In the genomic region with DNA sequence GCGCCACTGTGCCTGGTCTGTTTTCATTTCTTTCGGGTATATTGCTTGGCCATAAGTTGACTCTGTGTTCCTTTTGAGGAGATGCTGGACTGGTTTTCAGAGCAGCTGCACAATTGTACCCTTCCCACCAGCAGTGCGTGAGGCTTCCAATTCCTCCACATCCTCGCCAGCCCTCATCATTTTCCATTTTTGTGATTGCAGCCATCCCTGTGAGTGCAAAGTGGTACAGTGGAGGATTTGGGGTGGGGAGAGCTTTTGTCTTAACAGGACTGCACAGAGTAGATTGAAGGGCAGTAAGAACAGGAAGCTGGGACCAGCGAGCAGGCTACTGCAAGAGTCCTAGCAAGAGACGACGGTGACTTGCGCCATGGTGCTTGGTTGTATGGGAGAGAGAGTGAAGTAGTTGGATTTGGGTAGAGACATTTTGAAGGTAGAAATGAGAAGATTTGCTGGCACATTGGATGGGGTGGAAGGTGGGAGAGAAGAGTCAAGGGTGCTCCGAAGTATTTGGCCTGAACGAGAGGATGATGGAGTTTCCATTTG, we compare ENCODE assay signal across 25 cellular contexts. TPM values are rescaled to one million over a fixed set of nuclear protein-coding genes. Genes with fewer than 3 reads are reported as not detected.
DNase-seq lines count a peak whose midpoint lies in the region; ATAC-seq and TF ChIP-seq lines count a peak whose summit lies in the region.
"Had no signal": no experiment of that assay in that cellular context is flagged by ENCODE, and none has a peak within 500 bp of the region (broad histone marks: within the 10 kb centered on the region; RNA-seq: fewer than 3 reads in every experiment).

No MANE protein-coding gene starts in this region.

- intact Hi-C loops in CD4-positive, alpha-beta T cell (cut with DNase I, micrococcal nuclease) = no loop called here
- intact Hi-C loops in activated CD8-positive, alpha-beta T cell treated with anti-CD3 and anti-CD28 coated beads for 36 hours (cut with micrococcal nuclease) = no loop called here

- H3K9me3 ChIP-seq in CD4-positive, alpha-beta T cell (ENCODE audit: control insufficient read depth, low read length) = no peaks in the 10 kb centered on the region
- H3K9me3 ChIP-seq: breast epithelium, esophagus muscularis mucosa, left lung, SJSA1, thoracic aorta had no signal

- H3K4me3 ChIP-seq in GM12865 (ENCODE audit: low read depth, low read length) = no peak overlapping the region
- H3K4me3 ChIP-seq: breast epithelium, esophagus muscularis mucosa, left lung, SJSA1, thoracic aorta had no signal

- POLR2A ChIA-PET in CD4-positive, alpha-beta T cell (lab: Charles Lee) = interaction anchor here (1.4 kb wide), 1 partner anchor 19 kb away, joined by 4 read pairs; a partner anchor contains a TSS
- POLR2A ChIA-PET in activated CD8-positive, alpha-beta T cell treated with anti-CD3 and anti-CD28 coated beads for 36 hours (lab: Charles Lee) = no interaction called here

- CTCF ChIA-PET in CD4-positive, alpha-beta T cell (lab: Charles Lee) = interaction anchor here (0.7 kb wide), 1 partner anchor 12 kb away, joined by 3 read pairs; no protein-coding TSS in a partner anchor
- CTCF ChIA-PET in activated CD8-positive, alpha-beta T cell treated with anti-CD3 and anti-CD28 coated beads for 36 hours (lab: Charles Lee) = interaction anchor here (1.1 to 10.1 kb wide), 2 partner anchors 22 to 145 kb away, joined by 4 to 112 read pairs; a partner anchor contains a TSS

- no peak overlapping the region for H3K27ac ChIP-seq in CD4-positive, alpha-beta T cell (ENCODE audit: low read depth, low read length)
- H3K27ac ChIP-seq: breast epithelium, esophagus muscularis mucosa, left lung, SJSA1, thoracic aorta had no signal

- peak overlapping the region; percentile 87 for H3K27ac Mint-ChIP-seq in CD4-positive, alpha-beta T cell
- H3K27ac Mint-ChIP-seq in activated CD8-positive, alpha-beta T cell treated with anti-CD3 and anti-CD28 coated beads for 36 hours = peak overlapping the region; percentile 5
- H3K27ac Mint-ChIP-seq in nephron progenitor cell = peak overlapping the region; percentile 3
- no peak overlapping the region for H3K27ac Mint-ChIP-seq in HFFc6
- H3K27ac Mint-ChIP-seq: activated CD4-positive, alpha-beta T cell treated with anti-CD3 and anti-CD28 coated beads, Interleukin-2, amount 10 ng/mL, durations not matched to agents 24 days and 14 days; nephron; T-helper 17 cell had no signal

- no peak for DNase-seq in CD4-positive, alpha-beta T cell
- peak; percentile 60 for DNase-seq in GM12865 (ENCODE audit: low read depth)
- DNase-seq in activated CD8-positive, alpha-beta T cell treated with anti-CD3 and anti-CD28 coated beads for 36 hours = no peak
- no peak for DNase-seq in nephron progenitor cell
- DNase-seq in HFFc6 = no peak
- DNase-seq: activated CD4-positive, alpha-beta T cell treated with anti-CD3 and anti-CD28 coated beads, Interleukin-2, amount 10 ng/mL, durations not matched to agents 24 days and 14 days; activated effector memory CD4-positive, alpha-beta T cell treated with Interleukin-2 at 50 U/mL for 16 hours; DMS153; H7; hypothalamus; left lung; midbrain; NCI-H1048; NCI-H187 treated with DMSO at 0.1 percent for 48 hours; right cardiac atrium; stimulated activated CD4-positive, alpha-beta T cell treated with anti-CD3 and anti-CD28 coated beads, Interleukin-4, amount 100 ng/mL, for 1 hour; stimulated activated naive CD4-positive, alpha-beta T cell; T-helper 17 cell had no signal

- no peak for ATAC-seq in CD4-positive, alpha-beta T cell (ENCODE audit: poor library complexity)
- no peak for ATAC-seq in activated CD8-positive, alpha-beta T cell treated with anti-CD3 and anti-CD28 coated beads for 36 hours
- ATAC-seq in GM18858 (IDR thresholded peaks at IDR 0.05; ENCODE audit: unreplicated experiment) (no peak), GM21360 (IDR thresholded peaks at IDR 0.05; ENCODE audit: unreplicated experiment) (no peak)
- ATAC-seq: left lung, right cardiac atrium, T-helper 17 cell had no signal

- no peaks in the 10 kb centered on the region for H3K9me3 Mint-ChIP-seq in CD4-positive, alpha-beta T cell
- no peaks in the 10 kb centered on the region for H3K9me3 Mint-ChIP-seq in activated CD8-positive, alpha-beta T cell treated with anti-CD3 and anti-CD28 coated beads for 36 hours
- H3K9me3 Mint-ChIP-seq in nephron progenitor cell (peaks cover 12% of the 10 kb centered on the region), HFFc6 (peaks cover 6% of the 10 kb centered on the region; the same call in 1 of the 2 replicates)
- H3K9me3 Mint-ChIP-seq: activated CD4-positive, alpha-beta T cell treated with anti-CD3 and anti-CD28 coated beads, Interleukin-2, amount 10 ng/mL, durations not matched to agents 24 days and 14 days had no signal

- no peaks in the 10 kb centered on the region for H3K27me3 Mint-ChIP-seq in CD4-positive, alpha-beta T cell
- no peaks in the 10 kb centered on the region for H3K27me3 Mint-ChIP-seq in activated CD8-positive, alpha-beta T cell treated with anti-CD3 and anti-CD28 coated beads for 36 hours
- H3K27me3 Mint-ChIP-seq in nephron progenitor cell (ENCODE audit: low read depth, poor library complexity) (peaks cover 16% of the 10 kb centered on the region), HFFc6 (ENCODE audit: insufficient read depth) (no peaks in the 10 kb centered on the region; the same call in 1 of the 2 replicates)
- H3K27me3 Mint-ChIP-seq: activated CD4-positive, alpha-beta T cell treated with anti-CD3 and anti-CD28 coated beads, Interleukin-2, amount 10 ng/mL, durations not matched to agents 24 days and 14 days; T-helper 17 cell had no signal

- no peaks in the 10 kb centered on the region for H3K27me3 ChIP-seq in CD4-positive, alpha-beta T cell (ENCODE audit: control insufficient read depth, insufficient read depth, low read length)
- H3K27me3 ChIP-seq: breast epithelium, esophagus muscularis mucosa, left lung, SJSA1 had no signal

- peaks cover 9% of the 10 kb centered on the region for H3K36me3 Mint-ChIP-seq in CD4-positive, alpha-beta T cell (ENCODE audit: low read depth)
- peaks cover 7% of the 10 kb centered on the region for H3K36me3 Mint-ChIP-seq in activated CD8-positive, alpha-beta T cell treated with anti-CD3 and anti-CD28 coated beads for 36 hours (ENCODE audit: low read depth)
- H3K36me3 Mint-ChIP-seq in nephron progenitor cell (ENCODE audit: low read depth) (no peaks in the 10 kb centered on the region), HFFc6 (ENCODE audit: low read depth) (peaks cover 14% of the 10 kb centered on the region)

- peak overlapping the region; percentile 1 for H3K4me3 Mint-ChIP-seq in CD4-positive, alpha-beta T cell
- no peak overlapping the region for H3K4me3 Mint-ChIP-seq in activated CD8-positive, alpha-beta T cell treated with anti-CD3 and anti-CD28 coated beads for 36 hours
- H3K4me3 Mint-ChIP-seq in nephron progenitor cell = no peak overlapping the region
- no peak overlapping the region for H3K4me3 Mint-ChIP-seq in HFFc6
- H3K4me3 Mint-ChIP-seq: activated CD4-positive, alpha-beta T cell treated with anti-CD3 and anti-CD28 coated beads, Interleukin-2, amount 10 ng/mL, durations not matched to agents 24 days and 14 days; nephron; T-helper 17 cell had no signal

- peaks cover 54% of the 10 kb centered on the region for H3K4me1 Mint-ChIP-seq in CD4-positive, alpha-beta T cell (ENCODE audit: low read depth)
- H3K4me1 Mint-ChIP-seq in activated CD8-positive, alpha-beta T cell treated with anti-CD3 and anti-CD28 coated beads for 36 hours (ENCODE audit: low read depth) = peaks cover 65% of the 10 kb centered on the region
- H3K4me1 Mint-ChIP-seq in nephron progenitor cell (peaks cover 42% of the 10 kb centered on the region), HFFc6 (ENCODE audit: low read depth) (peaks cover 40% of the 10 kb centered on the region)

- TF ChIP-seq CTCF in CD4-positive, alpha-beta T cell (IDR thresholded peaks at IDR 0.05) = no peak
- TF ChIP-seq CTCF in GM12865 (IDR thresholded peaks at IDR 0.05; ENCODE audit: insufficient read depth, low read depth, low read length, missing control alignments) (no peak), nephron progenitor cell (IDR thresholded peaks at IDR 0.05) (no peak), HFFc6 (IDR thresholded peaks at IDR 0.05) (no peak)
- no peak for TF ChIP-seq CTCF in activated CD8-positive, alpha-beta T cell treated with anti-CD3 and anti-CD28 coated beads for 36 hours (IDR thresholded peaks at IDR 0.05)

RNA-seq across cellular contexts. Expression of a gene that starts 18.3 kb away (rescaled TPM):
- 10 to 100 TPM; 19.0 to 20.9 TPM for total RNA-seq in CD4-positive, alpha-beta T cell
- 10 to 100 TPM; 27.3 to 31.7 TPM for total RNA-seq in activated CD8-positive, alpha-beta T cell treated with anti-CD3 and anti-CD28 coated beads for 36 hours
- 10 to 100 TPM; 19.8 to 23.5 (median 21.7) TPM for total RNA-seq in HFFc6 (2021; fragmentation: NEBNext Ultra II Directional; extraction: Animal tissue kit (Norgen Biotek cat#: 25700))
